ENCODE assay signal across 2 cellular contexts in the genomic region with DNA sequence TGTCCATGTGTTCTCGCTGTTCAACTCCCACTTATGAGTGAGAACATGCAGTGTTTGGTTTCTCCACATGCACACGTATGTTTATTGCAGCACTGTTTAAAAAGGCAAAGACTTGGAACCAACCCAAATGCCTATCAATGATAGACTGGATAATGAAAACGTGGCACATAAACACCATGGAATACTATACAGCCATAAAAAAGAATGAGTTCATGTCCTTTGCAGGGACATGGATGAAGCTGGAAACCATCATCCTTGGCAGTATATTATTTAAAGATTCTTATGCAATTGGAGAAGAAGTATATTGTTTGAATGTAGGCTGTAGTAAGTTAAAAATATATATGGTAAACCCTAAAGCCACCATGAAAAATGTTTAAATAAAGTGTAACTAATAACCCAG.
A peak's percentile ranks its signal among the peaks of the same experiment; 100 is the strongest.
TF ChIP-seq lines count a peak whose summit lies in the region.

No MANE protein-coding gene starts in this region.

TF ChIP-seq in HEK293, 187 proteins besides CTCF, POLR2A, EP300 and RAD21 (continued from another document):
- TF ChIP-seq ZNF488 (tag by site-specific recombination; IDR thresholded peaks at IDR 0.05), result no peak
- no peak for TF ChIP-seq ZBTB6 (tag by site-specific recombination; IDR thresholded peaks at IDR 0.05)

TF ChIP-seq in K562, 482 proteins besides CTCF, POLR2A, EP300 and RAD21:
- no peak for TF ChIP-seq CEBPZ (IDR thresholded peaks at IDR 0.05; ENCODE audit: borderline replicate concordance, low read depth, low read length)
- no peak for TF ChIP-seq DLX4 (CRISPR knock-in tag; IDR thresholded peaks at IDR 0.05)
- no peak for TF ChIP-seq GATA2 (CRISPR knock-in tag; IDR thresholded peaks at IDR 0.05)
- no peak for TF ChIP-seq SAFB2 (IDR thresholded peaks at IDR 0.05; ENCODE audit: borderline replicate concordance, low read depth, low read length, severe bottlenecking)
- TF ChIP-seq PPARD (CRISPR knock-in tag; IDR thresholded peaks at IDR 0.05), result no peak
- no peak for TF ChIP-seq BRF1 (IDR thresholded peaks at IDR 0.05; ENCODE audit: borderline replicate concordance, extremely low read depth, insufficient read length)
- no peak for TF ChIP-seq KAT2B (IDR thresholded peaks at IDR 0.05; ENCODE audit: low read depth, low read length)
- TF ChIP-seq ZNF146 (CRISPR knock-in tag; IDR thresholded peaks at IDR 0.05; ENCODE audit: unreplicated experiment), result peak; percentile 56
- TF ChIP-seq RBM25 (IDR thresholded peaks at IDR 0.05; ENCODE audit: low read depth, low read length, severe bottlenecking), result peak; percentile 42
- TF ChIP-seq XRCC3 (IDR thresholded peaks at IDR 0.05), result no peak
- TF ChIP-seq, protein P1, sequence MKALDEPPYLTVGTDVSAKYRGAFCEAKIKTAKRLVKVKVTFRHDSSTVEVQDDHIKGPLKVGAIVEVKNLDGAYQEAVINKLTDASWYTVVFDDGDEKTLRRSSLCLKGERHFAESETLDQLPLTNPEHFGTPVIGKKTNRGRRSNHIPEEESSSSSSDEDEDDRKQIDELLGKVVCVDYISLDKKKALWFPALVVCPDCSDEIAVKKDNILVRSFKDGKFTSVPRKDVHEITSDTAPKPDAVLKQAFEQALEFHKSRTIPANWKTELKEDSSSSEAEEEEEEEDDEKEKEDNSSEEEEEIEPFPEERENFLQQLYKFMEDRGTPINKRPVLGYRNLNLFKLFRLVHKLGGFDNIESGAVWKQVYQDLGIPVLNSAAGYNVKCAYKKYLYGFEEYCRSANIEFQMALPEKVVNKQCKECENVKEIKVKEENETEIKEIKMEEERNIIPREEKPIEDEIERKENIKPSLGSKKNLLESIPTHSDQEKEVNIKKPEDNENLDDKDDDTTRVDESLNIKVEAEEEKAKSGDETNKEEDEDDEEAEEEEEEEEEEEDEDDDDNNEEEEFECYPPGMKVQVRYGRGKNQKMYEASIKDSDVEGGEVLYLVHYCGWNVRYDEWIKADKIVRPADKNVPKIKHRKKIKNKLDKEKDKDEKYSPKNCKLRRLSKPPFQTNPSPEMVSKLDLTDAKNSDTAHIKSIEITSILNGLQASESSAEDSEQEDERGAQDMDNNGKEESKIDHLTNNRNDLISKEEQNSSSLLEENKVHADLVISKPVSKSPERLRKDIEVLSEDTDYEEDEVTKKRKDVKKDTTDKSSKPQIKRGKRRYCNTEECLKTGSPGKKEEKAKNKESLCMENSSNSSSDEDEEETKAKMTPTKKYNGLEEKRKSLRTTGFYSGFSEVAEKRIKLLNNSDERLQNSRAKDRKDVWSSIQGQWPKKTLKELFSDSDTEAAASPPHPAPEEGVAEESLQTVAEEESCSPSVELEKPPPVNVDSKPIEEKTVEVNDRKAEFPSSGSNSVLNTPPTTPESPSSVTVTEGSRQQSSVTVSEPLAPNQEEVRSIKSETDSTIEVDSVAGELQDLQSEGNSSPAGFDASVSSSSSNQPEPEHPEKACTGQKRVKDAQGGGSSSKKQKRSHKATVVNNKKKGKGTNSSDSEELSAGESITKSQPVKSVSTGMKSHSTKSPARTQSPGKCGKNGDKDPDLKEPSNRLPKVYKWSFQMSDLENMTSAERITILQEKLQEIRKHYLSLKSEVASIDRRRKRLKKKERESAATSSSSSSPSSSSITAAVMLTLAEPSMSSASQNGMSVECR (CRISPR knock-in tag; IDR thresholded peaks at IDR 0.05), result no peak
- no peak for TF ChIP-seq ZFX (CRISPR knock-in tag; IDR thresholded peaks at IDR 0.05)
